ENCODE assay signal across 1 cellular context in the genomic region with DNA sequence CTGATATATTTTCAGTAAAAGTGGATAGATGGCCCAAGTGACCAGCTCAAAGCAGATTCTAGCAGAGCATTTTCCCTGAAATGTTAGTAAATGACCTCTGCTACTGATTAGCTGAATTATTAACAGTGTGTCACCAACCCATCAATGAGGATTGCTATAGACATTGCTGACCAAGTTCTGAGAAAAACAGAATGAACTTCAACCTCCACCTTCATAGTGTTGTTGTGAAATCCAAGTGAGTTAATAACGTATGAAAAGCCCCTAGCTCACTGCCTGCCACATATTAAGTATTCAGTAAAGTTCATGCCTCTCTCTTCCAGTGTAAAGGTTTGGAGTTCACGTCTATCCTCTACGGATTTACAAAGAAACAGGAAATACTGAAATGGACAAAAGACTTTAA.
TF ChIP-seq lines count a peak whose summit lies in the region.

No MANE protein-coding gene starts in this region.

TF ChIP-seq in GM23338, 12 proteins besides CTCF, POLR2A, EP300 and RAD21 (continued from another document):
- no peak for TF ChIP-seq JUNB (IDR thresholded peaks at IDR 0.05; ENCODE audit: unreplicated experiment)
- TF ChIP-seq ZNF114 (CRISPR knock-in tag; IDR thresholded peaks at IDR 0.05), result no peak
